ENCODE assay signal across 22 cellular contexts in genomic region chr14:24894583-24895242, GRCh38.
A peak's percentile ranks its signal among the peaks of the same experiment; 100 is the strongest.
DNase-seq lines count a peak whose midpoint lies in the region; ATAC-seq, FAIRE-seq and TF ChIP-seq lines count a peak whose summit lies in the region.
"Had no signal": no experiment of that assay in that cellular context is flagged by ENCODE, and none has a peak within 500 bp of the region (broad histone marks: within the 10 kb centered on the region; RNA-seq: fewer than 3 reads in every experiment).

No MANE protein-coding gene starts in this region.

- TF ChIP-seq POLR2A in HepG2 (IDR thresholded peaks at IDR 0.05; ENCODE audit: insufficient read depth in 1 of 2, low read depth in 2 of 2, low read length in 2 of 2), result no peak
- no peak for TF ChIP-seq POLR2A in right lobe of liver (IDR thresholded peaks at IDR 0.05)

- no peak overlapping the region for H2AFZ ChIP-seq in HepG2 (ENCODE audit: low read length)

- CTCF ChIA-PET in HepG2 (lab: Yijun Ruan, JAX; ENCODE audit: low intra/inter-chr PET ratio, low total read pairs), result no interaction called here

- H3K9me3 ChIP-seq in HepG2 (ENCODE audit: low read length), result peaks cover 15% of the 10 kb centered on the region
- H3K9me3 ChIP-seq in right lobe of liver, result no peaks in the 10 kb centered on the region
- H3K9me3 ChIP-seq in skeletal muscle tissue (ENCODE audit: control insufficient read depth in 3 of 3, low read length in 3 of 3), result peaks cover 0 to 8% (median 0%) of the 10 kb centered on the region in 3 donors
- H3K9me3 ChIP-seq in upper lobe of right lung, result peaks cover 8% of the 10 kb centered on the region

- intact Hi-C loops in HepG2 (cut with micrococcal nuclease; ENCODE audit: unreplicated experiment) (no loop called here), right lobe of liver (cut with DNase I) (no loop called here), left ventricle myocardium superior (cut with micrococcal nuclease) (no loop called here), upper lobe of right lung (cut with DNase I) (no loop called here)

- TF ChIP-seq CTCF in HepG2 (CRISPR knock-in tag; IDR thresholded peaks at IDR 0.05) (no peak), right lobe of liver (IDR thresholded peaks at IDR 0.05) (no peak), glutamatergic neuron (IDR thresholded peaks at IDR 0.05; ENCODE audit: partially characterized antibody, unreplicated experiment) (no peak), upper lobe of right lung (IDR thresholded peaks at IDR 0.05) (no peak)

- no peaks in the 10 kb centered on the region for H3K27me3 Mint-ChIP-seq in glutamatergic neuron (ENCODE audit: unreplicated experiment)

- no peaks in the 10 kb centered on the region for H4K20me1 ChIP-seq in HepG2 (ENCODE audit: insufficient read depth, low read length)

- H3K4me3 ChIP-seq in HepG2 (replicated peaks in 1 of 3; ENCODE audit: insufficient read depth in 1 of 3, low read depth in 2 of 3, low read length in 3 of 3) (no peak overlapping the region), right lobe of liver (no peak overlapping the region), skeletal muscle tissue (ENCODE audit: low read length in 3 of 3) (no peak overlapping the region), upper lobe of right lung (no peak overlapping the region)
- H3K4me3 ChIP-seq: Peyer's patch, SJSA1 had no signal

- DNase-seq in HepG2 (ENCODE audit: low spot score), result no peak
- DNase-seq in right lobe of liver, result no peak
- no peak for DNase-seq in left ventricle myocardium superior
- no peak for DNase-seq in glutamatergic neuron
- DNase-seq in upper lobe of right lung, result no peak
- DNase-seq: DMS53, GDM1, H7, NCI-H1694 treated with DMSO at 0.1 percent for 48 hours, NCI-H2081 treated with DMSO at 0.1 percent for 48 hours, NCI-H2171 treated with DMSO at 0.1 percent for 48 hours, NCI-H446, NCI-H526, Peyer's patch had no signal

- H3K4me1 Mint-ChIP-seq in glutamatergic neuron (ENCODE audit: low read depth, unreplicated experiment), result no peaks in the 10 kb centered on the region

- H3K4me1 ChIP-seq in HepG2 (ENCODE audit: insufficient read depth, low read length), result peaks cover 28% of the 10 kb centered on the region
- no peaks in the 10 kb centered on the region for H3K4me1 ChIP-seq in right lobe of liver
- no peaks in the 10 kb centered on the region for H3K4me1 ChIP-seq in skeletal muscle tissue (ENCODE audit: control insufficient read depth in 3 of 3, insufficient read depth in 3 of 3, low read length in 3 of 3)
- peaks cover 3% of the 10 kb centered on the region for H3K4me1 ChIP-seq in upper lobe of right lung
- H3K4me1 ChIP-seq: Peyer's patch had no signal

- no peaks in the 10 kb centered on the region for H3K36me3 Mint-ChIP-seq in glutamatergic neuron (ENCODE audit: unreplicated experiment)

- no peak overlapping the region for H3K4me2 ChIP-seq in HepG2 (ENCODE audit: low read depth, low read length)
- H3K4me2 ChIP-seq: KMS-11 had no signal

- WGBS in HepG2 (ENCODE audit: low lambda C conversion rate), result 71% methylated on average over 5 of the region's 5 CpGs
- 63% methylated on average over 5 of the region's 5 CpGs for WGBS in right lobe of liver (ENCODE audit: insufficient coverage, low coverage, low lambda C conversion rate, missing lambda C conversion rate)

- FAIRE-seq in HepG2 (lab: Jason Lieb, UNC), result no peak
- FAIRE-seq: A204.1 had no signal

- ATAC-seq in HepG2 (no peak), right lobe of liver (no peak), left ventricle myocardium superior (peak; percentile 32), HG02973 (IDR thresholded peaks at IDR 0.05; ENCODE audit: unreplicated experiment) (no peak), GM18867 (IDR thresholded peaks at IDR 0.05; ENCODE audit: unreplicated experiment) (no peak), upper lobe of right lung (no peak)

- POLR2A ChIA-PET in HepG2 (lab: Yijun Ruan, JAX), result no interaction called here

- in situ Hi-C loops in HepG2 (cut with HindIII; ENCODE audit: extremely low pct_ligation_motif_present, low pct_unique_long_range_greater_than_20kb), result no loop called here

- no peaks in the 10 kb centered on the region for H3K79me2 ChIP-seq in HepG2 (ENCODE audit: insufficient read depth, low read length)

- H3K9ac ChIP-seq in HepG2 (ENCODE audit: insufficient read depth, low read depth, low read length), result no peak overlapping the region
- H3K9ac ChIP-seq in skeletal muscle tissue (ENCODE audit: low read depth in 1 of 3, low read length in 3 of 3), result no peak overlapping the region
- H3K9ac ChIP-seq: KMS-11 had no signal

- H3K9me3 Mint-ChIP-seq in glutamatergic neuron (ENCODE audit: unreplicated experiment), result peaks cover 3% of the 10 kb centered on the region

- no peak for TF ChIP-seq EP300 in HepG2 (IDR thresholded peaks at IDR 0.05; ENCODE audit: low read depth in 2 of 2, low read length in 2 of 2)
- no peak for TF ChIP-seq EP300 in HepG2 (CRISPR knock-in tag; IDR thresholded peaks at IDR 0.05; ENCODE audit: borderline replicate concordance)

- TF ChIP-seq RAD21 in HepG2 (CRISPR knock-in tag; IDR thresholded peaks at IDR 0.05), result no peak

- H3K27ac Mint-ChIP-seq in glutamatergic neuron (ENCODE audit: unreplicated experiment), result no peak overlapping the region

- H3K27me3 ChIP-seq in HepG2 (ENCODE audit: control insufficient read depth in 1 of 2, insufficient read depth in 2 of 2, low read length in 2 of 2), result no peaks in the 10 kb centered on the region
- H3K27me3 ChIP-seq in right lobe of liver, result no peaks in the 10 kb centered on the region
- H3K27me3 ChIP-seq in skeletal muscle tissue (ENCODE audit: control insufficient read depth in 3 of 3, insufficient read depth in 3 of 3, low read length in 3 of 3), result no peaks in the 10 kb centered on the region
- no peaks in the 10 kb centered on the region for H3K27me3 ChIP-seq in upper lobe of right lung
- H3K27me3 ChIP-seq: Peyer's patch, SJSA1 had no signal

- H3K4me3 Mint-ChIP-seq in glutamatergic neuron (ENCODE audit: unreplicated experiment), result no peak overlapping the region

- BruUV-seq in HepG2 (replicated peaks; lab: Mats Ljungman, UMichigan), result no TSS peak

- H3K36me3 ChIP-seq in HepG2 (replicated peaks in 1 of 2; ENCODE audit: control insufficient read depth in 1 of 2, insufficient read depth in 2 of 2, low read length in 2 of 2) (no peaks in the 10 kb centered on the region), right lobe of liver (no peaks in the 10 kb centered on the region), skeletal muscle tissue (ENCODE audit: control insufficient read depth in 3 of 3, insufficient read depth in 3 of 3, low read length in 3 of 3) (no peaks in the 10 kb centered on the region), upper lobe of right lung (no peaks in the 10 kb centered on the region)
- H3K36me3 ChIP-seq: Peyer's patch, SJSA1 had no signal

- H3K27ac ChIP-seq in HepG2 (ENCODE audit: extremely low read length, insufficient read depth, low read length) (no peak overlapping the region), right lobe of liver (no peak overlapping the region), skeletal muscle tissue (ENCODE audit: low read depth, low read length) (peak overlapping the region; percentile 17), upper lobe of right lung (no peak overlapping the region)
- H3K27ac ChIP-seq: C4-2B, HL-60, KMS-11, Peyer's patch, SJSA1 had no signal

TF ChIP-seq in HepG2, 621 proteins besides CTCF, POLR2A, EP300 and RAD21:
- no peak for TF ChIP-seq SYNCRIP (IDR thresholded peaks at IDR 0.05; ENCODE audit: insufficient read depth, low read depth, low read length)
- no peak for TF ChIP-seq MAFG (CRISPR knock-in tag; IDR thresholded peaks at IDR 0.05)
- TF ChIP-seq HINFP (CRISPR knock-in tag; IDR thresholded peaks at IDR 0.05; ENCODE audit: low read depth), result no peak
- no peak for TF ChIP-seq DRAP1 (CRISPR knock-in tag; IDR thresholded peaks at IDR 0.05)
- peak; percentile 44; the same call in 1 of the 2 replicates for TF ChIP-seq CEBPB (IDR thresholded peaks at IDR 0.05; ENCODE audit: borderline replicate concordance, low read depth, low read length)
- TF ChIP-seq BRD4 (CRISPR knock-in tag; IDR thresholded peaks at IDR 0.05), result no peak
- TF ChIP-seq ZNF260 (CRISPR knock-in tag; IDR thresholded peaks at IDR 0.05; ENCODE audit: borderline replicate concordance, low read depth), result no peak
